ENCODE assay signal across 1 cellular context in the genomic region with DNA sequence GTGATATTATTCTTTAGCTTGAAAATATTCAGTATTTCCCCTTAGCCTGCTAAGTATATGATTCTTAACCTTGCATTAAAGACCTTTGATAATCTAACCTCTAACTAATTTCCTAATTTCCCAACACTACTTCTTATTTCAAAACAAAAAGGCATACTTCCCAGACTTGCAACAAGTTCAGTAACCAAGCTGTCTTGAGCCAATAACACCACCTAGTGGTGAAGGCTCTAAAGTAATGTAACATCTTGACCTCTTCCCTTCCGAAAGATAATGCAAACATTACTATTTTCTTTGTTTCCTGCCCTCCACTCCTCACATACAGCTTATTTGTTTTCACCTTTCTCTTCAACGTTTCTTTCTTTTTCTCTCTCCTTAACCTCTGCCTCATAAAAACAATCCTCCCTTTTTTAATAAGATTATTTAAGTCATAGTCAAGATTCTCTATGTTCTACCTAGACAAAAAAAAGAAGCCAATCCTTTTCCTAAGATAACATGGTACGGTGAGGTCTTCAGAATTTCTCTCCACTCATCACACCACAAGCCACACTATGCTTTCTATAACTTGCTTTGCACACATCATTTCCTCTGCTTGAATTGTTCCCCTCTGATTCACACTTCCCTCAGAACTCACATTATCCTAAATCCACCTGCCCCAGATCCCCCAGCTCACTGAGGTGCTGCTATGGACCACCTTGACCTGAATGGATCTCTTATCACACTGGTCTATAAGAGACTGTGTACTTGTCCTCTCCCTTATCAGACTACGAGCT.
TF ChIP-seq lines count a peak whose summit lies in the region.

No MANE protein-coding gene starts in this region.

TF ChIP-seq in GM12878, 131 proteins besides CTCF, POLR2A, EP300 and RAD21:
- TF ChIP-seq CHD2 (IDR thresholded peaks at IDR 0.05; ENCODE audit: borderline replicate concordance, low read depth, low read length) (no peak), SREBF1 (IDR thresholded peaks at IDR 0.05; ENCODE audit: low read length) (no peak), CBX5 (IDR thresholded peaks at IDR 0.05; ENCODE audit: low read depth) (0 out of 2 replicates have a peak, but pooled peaks have one; percentile 51), FOXK2 (IDR thresholded peaks at IDR 0.05) (no peak)
- TF ChIP-seq, protein P1, sequence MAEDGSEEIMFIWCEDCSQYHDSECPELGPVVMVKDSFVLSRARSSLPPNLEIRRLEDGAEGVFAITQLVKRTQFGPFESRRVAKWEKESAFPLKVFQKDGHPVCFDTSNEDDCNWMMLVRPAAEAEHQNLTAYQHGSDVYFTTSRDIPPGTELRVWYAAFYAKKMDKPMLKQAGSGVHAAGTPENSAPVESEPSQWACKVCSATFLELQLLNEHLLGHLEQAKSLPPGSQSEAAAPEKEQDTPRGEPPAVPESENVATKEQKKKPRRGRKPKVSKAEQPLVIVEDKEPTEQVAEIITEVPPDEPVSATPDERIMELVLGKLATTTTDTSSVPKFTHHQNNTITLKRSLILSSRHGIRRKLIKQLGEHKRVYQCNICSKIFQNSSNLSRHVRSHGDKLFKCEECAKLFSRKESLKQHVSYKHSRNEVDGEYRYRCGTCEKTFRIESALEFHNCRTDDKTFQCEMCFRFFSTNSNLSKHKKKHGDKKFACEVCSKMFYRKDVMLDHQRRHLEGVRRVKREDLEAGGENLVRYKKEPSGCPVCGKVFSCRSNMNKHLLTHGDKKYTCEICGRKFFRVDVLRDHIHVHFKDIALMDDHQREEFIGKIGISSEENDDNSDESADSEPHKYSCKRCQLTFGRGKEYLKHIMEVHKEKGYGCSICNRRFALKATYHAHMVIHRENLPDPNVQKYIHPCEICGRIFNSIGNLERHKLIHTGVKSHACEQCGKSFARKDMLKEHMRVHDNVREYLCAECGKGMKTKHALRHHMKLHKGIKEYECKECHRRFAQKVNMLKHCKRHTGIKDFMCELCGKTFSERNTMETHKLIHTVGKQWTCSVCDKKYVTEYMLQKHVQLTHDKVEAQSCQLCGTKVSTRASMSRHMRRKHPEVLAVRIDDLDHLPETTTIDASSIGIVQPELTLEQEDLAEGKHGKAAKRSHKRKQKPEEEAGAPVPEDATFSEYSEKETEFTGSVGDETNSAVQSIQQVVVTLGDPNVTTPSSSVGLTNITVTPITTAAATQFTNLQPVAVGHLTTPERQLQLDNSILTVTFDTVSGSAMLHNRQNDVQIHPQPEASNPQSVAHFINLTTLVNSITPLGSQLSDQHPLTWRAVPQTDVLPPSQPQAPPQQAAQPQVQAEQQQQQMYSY (CRISPR knock-in tag; IDR thresholded peaks at IDR 0.05), result no peak
